Comparison of ENCODE assay signal across 8 cellular contexts in genomic region chr1:167687919-167688519, GRCh38. TPM values are rescaled to one million over a fixed set of nuclear protein-coding genes. Genes with fewer than 3 reads are reported as not detected.
DNase-seq lines count a peak whose midpoint lies in the region; ATAC-seq, FAIRE-seq and TF ChIP-seq lines count a peak whose summit lies in the region.

No MANE protein-coding gene starts in this region.

- H3K79me2 ChIP-seq in GM12878 (ENCODE audit: control insufficient read depth, insufficient read depth, low read length) = no peaks in the 10 kb centered on the region; the same call in 1 of the 2 replicates

- no peak for TF ChIP-seq EP300 in GM12878 (IDR thresholded peaks at IDR 0.05; ENCODE audit: borderline replicate concordance in 1 of 2, control insufficient read depth in 1 of 2, low read depth in 2 of 2, low read length in 2 of 2)

- ATAC-seq in GM12878 (peak; percentile 90), HG03045 (IDR thresholded peaks at IDR 0.05; ENCODE audit: unreplicated experiment) (no peak)

- TF ChIP-seq CTCF in GM12878 (IDR thresholded peaks at IDR 0.05 in 2 of 3, conservative IDR thresholded peaks at IDR 0.05 in 1 of 3; ENCODE audit: control insufficient read depth in 2 of 3, extremely low read depth in 1 of 3, insufficient read depth in 1 of 3, low read depth in 3 of 3, low read length in 3 of 3) = peak; percentile 83 to 94 (median 93)

- TF ChIP-seq POLR2A in GM12878 (IDR thresholded peaks at IDR 0.05; ENCODE audit: low read depth, low read length) = no peak

- WGBS in GM12878 (ENCODE audit: insufficient coverage, insufficient replicate concordance, low lambda C conversion rate, missing lambda C conversion rate) = 16% methylated on average over 7 of the region's 7 CpGs

- RAD21 ChIA-PET in GM12878 (lab: Charles Lee; ENCODE audit: unreplicated experiment) = interaction anchor here (0.8 to 3.9 kb wide), 38 partner anchors 10 to 420 kb away, joined by 3 to 182 read pairs (median 6); partner anchors contain the start of gene CREG1

- CTCF ChIA-PET in GM12878 (lab: Yijun Ruan, JAX) = interaction anchor here (0.6 to 3.9 kb wide), 66 partner anchors 9 to 424 kb away, joined by 3 to 255 read pairs (median 4); partner anchors contain the start of genes CD247 and CREG1

- peak; percentile 99 for TF ChIP-seq RAD21 in GM12878 (IDR thresholded peaks at IDR 0.05; ENCODE audit: insufficient read depth, low read depth, low read length)

- H3K4me1 ChIP-seq in HAP-1 (no peaks in the 10 kb centered on the region), GM12878 (ENCODE audit: control insufficient read depth, insufficient read depth, low read length) (peaks cover 9% of the 10 kb centered on the region)

- no peak overlapping the region for H3K9ac ChIP-seq in GM12878 (ENCODE audit: control insufficient read depth, insufficient read depth, low read length)

- H3K36me3 ChIP-seq in HAP-1 (replicated peaks) (no peaks in the 10 kb centered on the region), GM12878 (ENCODE audit: control insufficient read depth in 2 of 2, insufficient read depth in 2 of 2, low read length in 1 of 2) (peaks cover 12 to 55% of the 10 kb centered on the region in 2 experiments)

- H3K27ac ChIP-seq in GM12878 (ENCODE audit: control insufficient read depth, insufficient read depth) = peak overlapping the region; percentile 30; the same call in 1 of the 2 replicates

- no peak overlapping the region for H2AFZ ChIP-seq in GM12878 (ENCODE audit: control insufficient read depth, low read depth, low read length)

- no peaks in the 10 kb centered on the region for H3K9me3 ChIP-seq in HAP-1
- H3K9me3 ChIP-seq in GM12878 (replicated peaks; ENCODE audit: control insufficient read depth, insufficient read depth, low read length) = no peaks in the 10 kb centered on the region

- H3K4me2 ChIP-seq in GM12878 (ENCODE audit: control insufficient read depth, insufficient read depth) = 0 out of 2 replicates have a peak overlapping the region, but pooled peaks have one; percentile 7

- FAIRE-seq in TTC549 (lab: Jason Lieb, UNC) (peak; percentile 96), GM12878 (lab: Jason Lieb, UNC) (peak; percentile 98)

- no peak overlapping the region for H3K4me3 ChIP-seq in HAP-1
- no peak overlapping the region for H3K4me3 ChIP-seq in GM12878

- intact Hi-C loops in GM12878 (cut with micrococcal nuclease; ENCODE audit: unreplicated experiment) = loop anchor here (1.0 to 5.0 kb wide), 4 partner anchors 55 to 231 kb away; no protein-coding TSS in a partner anchor

- H3K27me3 ChIP-seq in HAP-1 (ENCODE audit: low read depth) (no peaks in the 10 kb centered on the region; the same call in 1 of the 2 replicates), GM12878 (replicated peaks in 1 of 2; ENCODE audit: control insufficient read depth in 2 of 2, insufficient read depth in 2 of 2, low read length in 1 of 2) (no peaks in the 10 kb centered on the region)

- BruUV-seq in GM12878 (replicated peaks; lab: Mats Ljungman, UMichigan) = TSS peak; percentile 8

- SMC1A ChIA-PET in GM12878 (lab: Charles Lee; ENCODE audit: uncharacterized antibody, unreplicated experiment) = interaction anchor here (0.7 to 5.0 kb wide), 49 partner anchors 10 to 1128 kb away, joined by 3 to 215 read pairs (median 5); partner anchors contain the start of gene CREG1

- in situ Hi-C loops in HAP-1 (cut with MboI; ENCODE audit: low sequenced_read_pairs) = loop anchor here (10.0 to 25.0 kb wide), 2 partner anchors 426 to 623 kb away; no protein-coding TSS in a partner anchor
- in situ Hi-C loops in GM12878 (cut with MboI) = loop anchor here (5.0 kb wide), 1 partner anchor 86 kb away; no protein-coding TSS in a partner anchor

- DNase-seq in DMS153 treated with DMSO at 0.1 percent for 48 hours (lab: John Stamatoyannopoulos, UW; ENCODE audit: unreplicated experiment) (peak; percentile 40), HAP-1 (ENCODE audit: low spot score in 2 of 2) (peak; percentile 57 to 87), NCI-H2081 treated with DMSO at 0.1 percent for 48 hours (lab: John Stamatoyannopoulos, UW) (peak; percentile 18), GM12878 (ENCODE audit: low read depth, low spot score) (peak; percentile 80), iPS-NIHi11 (ENCODE audit: low spot score) (peak; percentile 75)
- peak; percentile 32 to 47 for DNase-seq in stimulated activated CD4-positive, alpha-beta T cell treated with anti-CD3 and anti-CD28 coated beads, Interleukin-15, amount 100 ng/mL, for 1 hour (ENCODE audit: low read depth in 1 of 2, low spot score in 1 of 2)

- POLR2A ChIA-PET in GM12878 (lab: Charles Lee) = interaction anchor here (0.7 to 2.6 kb wide), 7 partner anchors 18 to 135 kb away, joined by 3 to 28 read pairs (median 6); partner anchors contain the start of genes CREG1 and RCSD1

- H4K20me1 ChIP-seq in GM12878 (ENCODE audit: control insufficient read depth, insufficient read depth) = no peaks in the 10 kb centered on the region

TF ChIP-seq in GM12878, 131 proteins besides CTCF, POLR2A, EP300 and RAD21 (continues in another document):
- TF ChIP-seq YY1 (IDR thresholded peaks at IDR 0.05; ENCODE audit: low read depth, low read length) (0 out of 2 replicates have a peak, but pooled peaks have one; percentile 48), TBL1XR1 (IDR thresholded peaks at IDR 0.05; ENCODE audit: low read depth, low read length) (peak; percentile 28; the same call in 1 of the 2 replicates), HDAC2 (IDR thresholded peaks at IDR 0.05) (no peak), JUND (IDR thresholded peaks at IDR 0.05; ENCODE audit: low read depth, low read length) (no peak), FOXM1 (IDR thresholded peaks at IDR 0.05; ENCODE audit: low read depth, low read length) (peak; percentile 73; the same call in 1 of the 2 replicates), POU2F2 (IDR thresholded peaks at IDR 0.05; ENCODE audit: borderline replicate concordance, low read depth, low read length) (peak; percentile 58; the same call in 1 of the 3 replicates), MEF2A (IDR thresholded peaks at IDR 0.05; ENCODE audit: insufficient read depth, low read depth, low read length) (peak; percentile 47; the same call in 1 of the 2 replicates), SMC3 (IDR thresholded peaks at IDR 0.05; ENCODE audit: borderline replicate concordance, low read length) (peak; percentile 99)

RNA-seq across cellular contexts. Expression of gene MPZL1, which starts 33.8 kb away (rescaled TPM):
- 68.4 and 72.7 TPM in 2 replicates for total RNA-seq in GM12878 (2013; cell fraction: nucleolus; rRNA removed)
- total RNA-seq in GM12878 (2014; rRNA removed) = 40.6 and 44.5 TPM in 2 replicates
- total RNA-seq in GM12878 (2014; rRNA removed; fragmentation: Illumina TruSeq; extraction: Trizol) = 45.4 and 46.4 TPM in 2 replicates
- 41.8 and 42.0 TPM in 2 replicates for total RNA-seq in GM12878 (2021)
- 14.5 TPM for polyA plus RNA-seq in GM12878 (2011; ENCODE audit: low read depth)
- 51.5 and 54.3 TPM in 2 replicates for polyA plus RNA-seq in GM12878 (2011; rRNA removed)
- 30.4 and 34.3 TPM in 2 replicates for polyA plus RNA-seq in GM12878 (2011; cell fraction: cytosol; rRNA removed)
- polyA plus RNA-seq in GM12878 (2011; cell fraction: nucleus; rRNA removed) = 41.2 and 50.5 TPM in 2 replicates
- 19.9 and 23.7 TPM in 2 replicates for polyA plus RNA-seq in GM12878 (2012)
- polyA plus RNA-seq in GM12878 (2014; fragmentation: Illumina TruSeq; extraction: Trizol) = 54.6 and 61.8 TPM in 2 replicates
- 10 to 100 TPM in 1 of 2 experiments, 1 to 10 TPM in 1; 9.8 to 12.0 TPM for polyA plus RNA-seq in GM12878 (2014; fragmentation: Nextera tagmentation; extraction: Ambion mirVana)
- 38.9 and 45.4 TPM in 2 replicates for polyA plus RNA-seq in GM12878 (2014; rRNA removed)
- polyA plus RNA-seq in GM12878 (2016; fragmentation: Nextera tagmentation; extraction: Ambion mirVana) = 10 to 100 TPM; 59.2 to 60.9 TPM
- 27.8 and 47.7 TPM in 2 replicates for polyA minus RNA-seq in GM12878 (2011; rRNA and poly(A)+ RNA removed)
- 15.1 and 16.2 TPM in 2 replicates for polyA minus RNA-seq in GM12878 (2011; cell fraction: cytosol; rRNA and poly(A)+ RNA removed)
- 15.6 and 20.3 TPM in 2 replicates for polyA minus RNA-seq in GM12878 (2011; cell fraction: nucleus; rRNA and poly(A)+ RNA removed)

RNA-seq across cellular contexts. Expression of gene RCSD1, which starts 58.0 kb away (rescaled TPM):
- total RNA-seq in GM12878 (2013; cell fraction: nucleolus; rRNA removed) = 50.6 and 59.2 TPM in 2 replicates
- 64.2 and 65.7 TPM in 2 replicates for total RNA-seq in GM12878 (2014; rRNA removed)
- 73.6 and 76.7 TPM in 2 replicates for total RNA-seq in GM12878 (2014; rRNA removed; fragmentation: Illumina TruSeq; extraction: Trizol)
- total RNA-seq in GM12878 (2021) = 77.4 and 78.3 TPM in 2 replicates
- 42.5 TPM for polyA plus RNA-seq in GM12878 (2011; ENCODE audit: low read depth)
- 54.8 and 59.3 TPM in 2 replicates for polyA plus RNA-seq in GM12878 (2011; rRNA removed)
- 37.4 and 40.7 TPM in 2 replicates for polyA plus RNA-seq in GM12878 (2011; cell fraction: cytosol; rRNA removed)
- 21.2 and 25.8 TPM in 2 replicates for polyA plus RNA-seq in GM12878 (2011; cell fraction: nucleus; rRNA removed)
- 62.9 and 72.8 TPM in 2 replicates for polyA plus RNA-seq in GM12878 (2012)
- polyA plus RNA-seq in GM12878 (2014; fragmentation: Illumina TruSeq; extraction: Trizol) = 56.8 and 71.5 TPM in 2 replicates
- polyA plus RNA-seq in GM12878 (2014; fragmentation: Nextera tagmentation; extraction: Ambion mirVana) = 10 to 100 TPM; 11.4 to 18.9 TPM
- polyA plus RNA-seq in GM12878 (2014; rRNA removed) = 69.6 and 71.7 TPM in 2 replicates
- 10 to 100 TPM; 74.6 to 75.7 TPM for polyA plus RNA-seq in GM12878 (2016; fragmentation: Nextera tagmentation; extraction: Ambion mirVana)
- 45.6 and 53.5 TPM in 2 replicates for polyA minus RNA-seq in GM12878 (2011; rRNA and poly(A)+ RNA removed)
- polyA minus RNA-seq in GM12878 (2011; cell fraction: cytosol; rRNA and poly(A)+ RNA removed) = 19.9 and 20.6 TPM in 2 replicates
- polyA minus RNA-seq in GM12878 (2011; cell fraction: nucleus; rRNA and poly(A)+ RNA removed) = 12.7 and 26.7 TPM in 2 replicates

Comparison
In these comparisons a context has a peak if more than half of its experiments do, and no peak if none do; other contexts are left out.
1. DNase-seq: peak in every context shown above with its lines; median percentile 80 in GM12878; 75 in iPS-NIHi11; 72 in HAP-1; 40 in DMS153 treated with DMSO at 0.1 percent for 48 hours; 40 in stimulated activated CD4-positive, alpha-beta T cell treated with anti-CD3 and anti-CD28 coated beads, Interleukin-15, amount 100 ng/mL, for 1 hour; 18 in NCI-H2081 treated with DMSO at 0.1 percent for 48 hours.